13 cellular contexts compared by ENCODE assay signal in the genomic region with DNA sequence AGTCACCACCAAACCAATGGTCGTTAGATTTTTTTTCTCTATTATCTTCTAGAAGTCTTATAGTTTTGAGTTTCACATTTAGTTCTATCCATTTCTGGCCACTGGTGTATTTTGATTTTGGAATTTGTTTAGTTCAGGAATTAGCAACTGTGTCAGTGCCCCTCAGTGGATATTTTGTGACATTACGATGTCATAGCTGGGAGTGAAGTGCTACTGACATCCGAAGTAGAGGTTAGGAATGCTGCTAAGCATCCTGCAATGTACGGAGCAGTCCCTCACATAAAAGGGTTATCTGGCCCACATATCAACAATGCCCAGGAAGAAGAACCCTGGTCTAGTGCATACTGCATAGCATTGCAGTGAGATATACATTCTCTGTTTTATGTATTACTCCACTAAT.
DNase-seq lines count a peak whose midpoint lies in the region; ATAC-seq and TF ChIP-seq lines count a peak whose summit lies in the region.
"Had no signal": no experiment of that assay in that cellular context is flagged by ENCODE, and none has a peak within 500 bp of the region (broad histone marks: within the 10 kb centered on the region; RNA-seq: fewer than 3 reads in every experiment).

No MANE protein-coding gene starts in this region.

- no peaks in the 10 kb centered on the region for H3K4me1 ChIP-seq in GM23248 (ENCODE audit: insufficient read depth)
- H3K4me1 ChIP-seq: sigmoid colon had no signal

- no peak overlapping the region for H3K4me3 ChIP-seq in GM23248
- no peak overlapping the region for H3K4me3 ChIP-seq in kidney epithelial cell (ENCODE audit: low read depth, low read length)
- H3K4me3 ChIP-seq: sigmoid colon had no signal

- H3K27me3 ChIP-seq in GM23248 (replicated peaks; ENCODE audit: insufficient read depth) (no peaks in the 10 kb centered on the region), kidney epithelial cell (ENCODE audit: control insufficient read depth, insufficient read depth, low read length) (no peaks in the 10 kb centered on the region)
- H3K27me3 ChIP-seq: sigmoid colon had no signal

- no peaks in the 10 kb centered on the region for H3K79me2 ChIP-seq in GM23248 (ENCODE audit: insufficient read depth)

- ATAC-seq in GM18498 (IDR thresholded peaks at IDR 0.05; ENCODE audit: unreplicated experiment) = no peak
- ATAC-seq: T-cell had no signal

- H3K4me3 Mint-ChIP-seq in activated naive CD4-positive, alpha-beta T cell treated with anti-CD3 and anti-CD28 coated beads for 36 hours = no peak overlapping the region
- H3K4me3 Mint-ChIP-seq: T-cell had no signal

- no peak overlapping the region for H3K9ac ChIP-seq in GM23248
- H3K9ac ChIP-seq: KMS-11 had no signal

- peaks cover 8% of the 10 kb centered on the region for H3K9me3 Mint-ChIP-seq in activated naive CD4-positive, alpha-beta T cell treated with anti-CD3 and anti-CD28 coated beads for 36 hours

- H3K27ac ChIP-seq in GM23248 = no peak overlapping the region
- H3K27ac ChIP-seq: KMS-11, sigmoid colon had no signal

- CTCF ChIA-PET in activated naive CD4-positive, alpha-beta T cell treated with anti-CD3 and anti-CD28 coated beads for 36 hours (lab: Charles Lee) = interaction anchor here (0.7 kb wide), 1 partner anchor 287 kb away, joined by 4 read pairs; no protein-coding TSS in a partner anchor

- H3K36me3 ChIP-seq in GM23248 (ENCODE audit: low read depth) = no peaks in the 10 kb centered on the region
- no peaks in the 10 kb centered on the region for H3K36me3 ChIP-seq in kidney epithelial cell (ENCODE audit: control insufficient read depth, insufficient read depth, low read length)
- H3K36me3 ChIP-seq: sigmoid colon had no signal

- 26 to 42% methylated on average over 4 of the region's 4 CpGs for WGBS in GM23248 (ENCODE audit: low coverage in 1 of 2, low lambda C conversion rate in 2 of 2, missing lambda C conversion rate in 2 of 2), 2 experiments

- H3K9me3 ChIP-seq in GM23248 (ENCODE audit: low read depth) = no peaks in the 10 kb centered on the region

- peak overlapping the region; percentile 22; the same call in 1 of the 2 replicates for H2AFZ ChIP-seq in GM23248

- TF ChIP-seq CTCF in kidney epithelial cell (IDR thresholded peaks at IDR 0.05; ENCODE audit: insufficient read depth, low read length, poor library complexity, severe bottlenecking) = peak; percentile 16

- H3K4me1 Mint-ChIP-seq in activated naive CD4-positive, alpha-beta T cell treated with anti-CD3 and anti-CD28 coated beads for 36 hours (ENCODE audit: low read depth) = no peaks in the 10 kb centered on the region
- H3K4me1 Mint-ChIP-seq: T-cell had no signal

- no peak overlapping the region for H3K4me2 ChIP-seq in GM23248 (ENCODE audit: unreplicated experiment)
- H3K4me2 ChIP-seq: KMS-11 had no signal

- H3F3A ChIP-seq in GM23248 (ENCODE audit: insufficient read depth) = no peaks in the 10 kb centered on the region

- H4K20me1 ChIP-seq in GM23248 (ENCODE audit: insufficient read depth) = no peaks in the 10 kb centered on the region

- DNase-seq in AG08396 (ENCODE audit: low spot score) (peak; percentile 12), GM23248 (peak; percentile 42), SK-N-DZ (ENCODE audit: low spot score) (peak; percentile 37), kidney epithelial cell (ENCODE audit: low read depth) (no peak), SIG-M5 treated with dmso at 0.1 percent for 504 hours (lab: John Stamatoyannopoulos, UW; ENCODE audit: unreplicated experiment) (no peak), NCI-H2029 (lab: John Stamatoyannopoulos, UW) (no peak)
- no peak for DNase-seq in activated naive CD4-positive, alpha-beta T cell treated with anti-CD3 and anti-CD28 coated beads for 36 hours
- DNase-seq: dermis blood vessel endothelial cell; sigmoid colon; stimulated activated CD8-positive, alpha-beta memory T cell treated with anti-CD3 and anti-CD28 coated beads, Interleukin-4, amount 100 ng/mL, for 48 hours; T-cell had no signal

- no peaks in the 10 kb centered on the region for H3K9me2 ChIP-seq in GM23248 (ENCODE audit: insufficient read depth)

- in situ Hi-C loops in GM23248 (cut with MboI) = no loop called here

- no peaks in the 10 kb centered on the region for H3K27me3 Mint-ChIP-seq in activated naive CD4-positive, alpha-beta T cell treated with anti-CD3 and anti-CD28 coated beads for 36 hours (ENCODE audit: low read depth)
- H3K27me3 Mint-ChIP-seq: T-cell had no signal

- no peaks in the 10 kb centered on the region for H3K36me3 Mint-ChIP-seq in activated naive CD4-positive, alpha-beta T cell treated with anti-CD3 and anti-CD28 coated beads for 36 hours (ENCODE audit: low read depth)
- H3K36me3 Mint-ChIP-seq: T-cell had no signal

- H3K27ac Mint-ChIP-seq in activated naive CD4-positive, alpha-beta T cell treated with anti-CD3 and anti-CD28 coated beads for 36 hours = no peak overlapping the region
- H3K27ac Mint-ChIP-seq: T-cell had no signal

- intact Hi-C loops in activated naive CD4-positive, alpha-beta T cell treated with anti-CD3 and anti-CD28 coated beads for 36 hours (cut with micrococcal nuclease) = no loop called here

Comparison
In these comparisons a context has a peak if more than half of its experiments do, and no peak if none do; other contexts are left out.
1. DNase-seq: peak in AG08396 (single experiment), GM23248 (single experiment) and SK-N-DZ (single experiment); none in kidney epithelial cell (single experiment), activated naive CD4-positive, alpha-beta T cell treated with anti-CD3 and anti-CD28 coated beads for 36 hours (single experiment), SIG-M5 treated with dmso at 0.1 percent for 504 hours (single experiment) and NCI-H2029 (single experiment).